Comparison of ENCODE assay signal across 11 cellular contexts in genomic region chr12:94282675-94283074, GRCh38.
DNase-seq lines count a peak whose midpoint lies in the region; ATAC-seq and TF ChIP-seq lines count a peak whose summit lies in the region.
"Had no signal": no experiment of that assay in that cellular context is flagged by ENCODE, and none has a peak within 500 bp of the region (broad histone marks: within the 10 kb centered on the region; RNA-seq: fewer than 3 reads in every experiment).

No MANE protein-coding gene starts in this region.

- intact Hi-C loops in left lung (cut with DNase I): no loop called here

- H3K4me1 Mint-ChIP-seq in activated CD8-positive, alpha-beta memory T cell treated with anti-CD3 and anti-CD28 coated beads, Interleukin-2, amount 10 ng/mL, durations not matched to agents 7 days and 5 days: peaks cover 20% of the 10 kb centered on the region

- ATAC-seq in activated CD8-positive, alpha-beta memory T cell treated with anti-CD3 and anti-CD28 coated beads, Interleukin-2, amount 10 ng/mL, durations not matched to agents 7 days and 5 days: peak; percentile 78
- ATAC-seq in left lung (peak; percentile 87), HG02588 (IDR thresholded peaks at IDR 0.05; ENCODE audit: unreplicated experiment) (no peak)

- CTCF ChIA-PET in activated CD8-positive, alpha-beta memory T cell treated with anti-CD3 and anti-CD28 coated beads, Interleukin-2, amount 10 ng/mL, durations not matched to agents 7 days and 5 days (lab: Charles Lee): interaction anchor here (1.1 kb wide), 1 partner anchor 133 kb away, joined by 3 read pairs; no protein-coding TSS in a partner anchor

- H3K27ac ChIP-seq in left lung: peak overlapping the region in 1 of 2 donors; percentile 57
- H3K27ac ChIP-seq: suprapubic skin had no signal

- no peaks in the 10 kb centered on the region for H3K27me3 ChIP-seq in left lung
- H3K27me3 ChIP-seq: suprapubic skin had no signal

- in situ Hi-C loops in GM13977 (cut with MboI; ENCODE audit: low pct_unique_long_range_greater_than_20kb, low sequenced_read_pairs, unreplicated experiment): no loop called here

- DNase-seq in activated CD8-positive, alpha-beta memory T cell treated with anti-CD3 and anti-CD28 coated beads, Interleukin-2, amount 10 ng/mL, durations not matched to agents 7 days and 5 days: peak; percentile 71
- DNase-seq in activated CD8-positive, alpha-beta memory T cell treated with anti-CD3 and anti-CD28 coated beads for 24 hours: no peak
- DNase-seq in activated T-helper 1 cell treated with Interleukin-2 at 50 U/mL for 16 hours (ENCODE audit: low read depth): peak; percentile 16
- DNase-seq in left lung: peak; percentile 62 to 81
- DNase-seq in stimulated activated naive CD4-positive, alpha-beta T cell treated with Interleukin-2 at 50 U/mL for 16 hours (lab: John Stamatoyannopoulos, UW): peak; percentile 33
- DNase-seq in NCI-H1694 treated with DMSO at 0.1 percent for 48 hours (lab: John Stamatoyannopoulos, UW): no peak
- DNase-seq in GM13977 (ENCODE audit: low spot score): no peak
- DNase-seq: 8988T had no signal

- H3K27ac Mint-ChIP-seq in activated CD8-positive, alpha-beta memory T cell treated with anti-CD3 and anti-CD28 coated beads, Interleukin-2, amount 10 ng/mL, durations not matched to agents 7 days and 5 days: peak overlapping the region; percentile 41

- TF ChIP-seq CTCF in left lung (IDR thresholded peaks at IDR 0.05) (no peak), GM13977 (IDR thresholded peaks at IDR 0.05; ENCODE audit: extremely low read depth, insufficient read depth, missing control alignments) (no peak)

- H3K4me3 Mint-ChIP-seq in activated CD8-positive, alpha-beta memory T cell treated with anti-CD3 and anti-CD28 coated beads, Interleukin-2, amount 10 ng/mL, durations not matched to agents 7 days and 5 days: no peak overlapping the region

- peaks cover 0 to 77% of the 10 kb centered on the region in 2 donors for H3K36me3 ChIP-seq in left lung
- H3K36me3 ChIP-seq: suprapubic skin had no signal

- no peaks in the 10 kb centered on the region for H3K9me3 Mint-ChIP-seq in activated CD8-positive, alpha-beta memory T cell treated with anti-CD3 and anti-CD28 coated beads, Interleukin-2, amount 10 ng/mL, durations not matched to agents 7 days and 5 days (ENCODE audit: low read depth)

- peaks cover 26% of the 10 kb centered on the region for H3K36me3 Mint-ChIP-seq in activated CD8-positive, alpha-beta memory T cell treated with anti-CD3 and anti-CD28 coated beads, Interleukin-2, amount 10 ng/mL, durations not matched to agents 7 days and 5 days

- H3K27me3 Mint-ChIP-seq in activated CD8-positive, alpha-beta memory T cell treated with anti-CD3 and anti-CD28 coated beads, Interleukin-2, amount 10 ng/mL, durations not matched to agents 7 days and 5 days: no peaks in the 10 kb centered on the region

- H3K9me3 ChIP-seq in left lung: no peaks in the 10 kb centered on the region
- H3K9me3 ChIP-seq: suprapubic skin had no signal

- no peak overlapping the region for H3K4me3 ChIP-seq in left lung
- H3K4me3 ChIP-seq: smooth muscle cell, suprapubic skin had no signal

- H3K4me1 ChIP-seq in left lung: peaks cover 6 to 22% of the 10 kb centered on the region in 2 donors
- H3K4me1 ChIP-seq: suprapubic skin had no signal

Comparison
In these comparisons a context has a peak if more than half of its experiments do, and no peak if none do; other contexts are left out.
1. DNase-seq: peak in activated CD8-positive, alpha-beta memory T cell treated with anti-CD3 and anti-CD28 coated beads, Interleukin-2, amount 10 ng/mL, durations not matched to agents 7 days and 5 days (single experiment), activated T-helper 1 cell treated with Interleukin-2 at 50 U/mL for 16 hours (single experiment), left lung (2 of 2) and stimulated activated naive CD4-positive, alpha-beta T cell treated with Interleukin-2 at 50 U/mL for 16 hours (single experiment); none in activated CD8-positive, alpha-beta memory T cell treated with anti-CD3 and anti-CD28 coated beads for 24 hours (single experiment), NCI-H1694 treated with DMSO at 0.1 percent for 48 hours (single experiment) and GM13977 (single experiment).